Comparison of ENCODE assay signal across 3 cellular contexts in the genomic region with DNA sequence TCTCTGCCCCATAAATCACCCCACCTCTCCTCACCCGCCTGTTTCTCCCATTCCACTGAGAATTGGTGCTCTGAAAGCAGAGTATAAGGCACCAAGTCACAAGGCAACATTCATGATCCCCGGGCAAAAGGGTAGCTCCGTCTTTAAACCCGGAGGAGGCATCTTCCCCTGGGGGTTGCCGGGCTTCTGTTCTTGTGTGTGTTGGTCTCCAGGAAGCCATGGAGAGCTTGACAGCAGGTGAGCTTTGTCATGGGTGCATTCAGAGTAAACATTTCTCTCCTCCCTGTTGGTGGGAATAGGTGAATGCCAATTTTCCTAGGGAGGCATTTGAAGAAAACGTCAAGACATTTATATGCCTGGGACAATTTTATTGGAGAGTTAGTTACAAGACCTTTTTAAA.
"Had no signal": no experiment of that assay in that cellular context is flagged by ENCODE, and none has a peak within 500 bp of the region (broad histone marks: within the 10 kb centered on the region; RNA-seq: fewer than 3 reads in every experiment).

No MANE protein-coding gene starts in this region.

- ATAC-seq: GM12878 had no signal

- H3K4me3 ChIP-seq: GM12878 had no signal

- DNase-seq: GDM1, GF-D8 had no signal
